In genomic region chr3:61805510-61806080, GRCh38 we compare ENCODE assay signal across 11 cellular contexts.
A peak's percentile ranks its signal among the peaks of the same experiment; 100 is the strongest.
DNase-seq lines count a peak whose midpoint lies in the region; ATAC-seq and TF ChIP-seq lines count a peak whose summit lies in the region.
"Had no signal": no experiment of that assay in that cellular context is flagged by ENCODE, and none has a peak within 500 bp of the region (broad histone marks: within the 10 kb centered on the region; RNA-seq: fewer than 3 reads in every experiment).

No MANE protein-coding gene starts in this region.

- no peak overlapping the region for H2BK15ac ChIP-seq in mesenchymal stem cell (ENCODE audit: low read depth, poor library complexity, severe bottlenecking)

- no peak overlapping the region for H4K8ac ChIP-seq in mesenchymal stem cell (ENCODE audit: low read length)

- 92% methylated on average over 1 of the region's 3 CpGs for WGBS in mesenchymal stem cell
- WGBS in suprapubic skin, result 69% methylated on average over 3 of the region's 3 CpGs

- no peaks in the 10 kb centered on the region for H3K27me3 ChIP-seq in ascending aorta
- no peaks in the 10 kb centered on the region for H3K27me3 ChIP-seq in mesenchymal stem cell (ENCODE audit: control insufficient read depth in 1 of 2, insufficient read depth in 1 of 2, low read length in 2 of 2)
- no peaks in the 10 kb centered on the region for H3K27me3 ChIP-seq in suprapubic skin
- H3K27me3 ChIP-seq in HAP-1 (ENCODE audit: low read depth), result no peaks in the 10 kb centered on the region

- H2AK5ac ChIP-seq in mesenchymal stem cell (ENCODE audit: low read length, severe bottlenecking), result no peak overlapping the region

- H3K23ac ChIP-seq in mesenchymal stem cell (ENCODE audit: low read length in 2 of 2), result no peak overlapping the region

- no peak overlapping the region for H2BK12ac ChIP-seq in mesenchymal stem cell (ENCODE audit: low read length in 2 of 2)

- no peak for TF ChIP-seq EP300 in suprapubic skin (IDR thresholded peaks at IDR 0.05)

- peaks cover 15 to 57% of the 10 kb centered on the region in 2 donors for H3K4me1 ChIP-seq in ascending aorta
- H3K4me1 ChIP-seq in mesenchymal stem cell (ENCODE audit: control insufficient read depth, insufficient read depth, low read depth, low read length), result no peaks in the 10 kb centered on the region
- peaks cover 39% of the 10 kb centered on the region for H3K4me1 ChIP-seq in suprapubic skin
- peaks cover 53% of the 10 kb centered on the region for H3K4me1 ChIP-seq in HAP-1

- H3K4ac ChIP-seq in mesenchymal stem cell (ENCODE audit: low read depth in 1 of 2, low read length in 2 of 2), result no peak overlapping the region

- H3K18ac ChIP-seq in mesenchymal stem cell (ENCODE audit: low read depth in 1 of 2, low read length in 2 of 2), result no peak overlapping the region

- no peak overlapping the region for H3K14ac ChIP-seq in mesenchymal stem cell (ENCODE audit: low read length in 2 of 2)

- H3K36me3 ChIP-seq in ascending aorta (no peaks in the 10 kb centered on the region), mesenchymal stem cell (ENCODE audit: control insufficient read depth in 1 of 2, insufficient read depth in 2 of 2, low read depth in 1 of 2, low read length in 2 of 2) (peaks cover 0 to 3% of the 10 kb centered on the region in 2 experiments), suprapubic skin (no peaks in the 10 kb centered on the region), HAP-1 (replicated peaks) (no peaks in the 10 kb centered on the region)

- H3K4me3 ChIP-seq in ascending aorta (no peak overlapping the region), mesenchymal stem cell (ENCODE audit: insufficient read depth in 1 of 2, low read depth in 1 of 2, low read length in 2 of 2) (no peak overlapping the region), suprapubic skin (no peak overlapping the region), HAP-1 (no peak overlapping the region)

- in situ Hi-C loops in HAP-1 (cut with MboI; ENCODE audit: low sequenced_read_pairs), result no loop called here

- DNase-seq in M059J (ENCODE audit: low read depth) (peak; percentile 20), ascending aorta (ENCODE audit: low spot score in 2 of 2) (no peak), mesenchymal stem cell (no peak), suprapubic skin (ENCODE audit: low spot score in 2 of 2) (no peak), islet precursor cell (no peak), HAP-1 (ENCODE audit: low spot score in 2 of 2) (no peak)
- DNase-seq: activated CD8-positive, alpha-beta memory T cell treated with anti-CD3 and anti-CD28 coated beads, Interleukin-2, amount 50 U/mL, for 4 hours; T-cell had no signal

- ATAC-seq in GM18873 (IDR thresholded peaks at IDR 0.05; ENCODE audit: low FRiP score, unreplicated experiment), result no peak
- ATAC-seq: Panc1, T-cell had no signal

- no peak for TF ChIP-seq POLR2A in suprapubic skin (IDR thresholded peaks at IDR 0.05)

- no peak overlapping the region for H4K91ac ChIP-seq in mesenchymal stem cell (ENCODE audit: low read length)

- H3K79me1 ChIP-seq in mesenchymal stem cell (replicated peaks; ENCODE audit: low read length, poor library complexity, severe bottlenecking), result peaks cover 25% of the 10 kb centered on the region

- peak overlapping the region; percentile 55 for H3K9ac ChIP-seq in mesenchymal stem cell (ENCODE audit: low read length)

- no peak overlapping the region for H2BK120ac ChIP-seq in mesenchymal stem cell (ENCODE audit: low read depth, low read length)

- H3K9me3 ChIP-seq in ascending aorta, result no peaks in the 10 kb centered on the region
- no peaks in the 10 kb centered on the region for H3K9me3 ChIP-seq in mesenchymal stem cell (ENCODE audit: control insufficient read depth, low read length)
- H3K9me3 ChIP-seq in suprapubic skin, result no peaks in the 10 kb centered on the region
- no peaks in the 10 kb centered on the region for H3K9me3 ChIP-seq in HAP-1

- TF ChIP-seq CTCF in ascending aorta (IDR thresholded peaks at IDR 0.05), result no peak
- no peak for TF ChIP-seq CTCF in suprapubic skin (IDR thresholded peaks at IDR 0.05)

- H3K4me2 ChIP-seq in mesenchymal stem cell (ENCODE audit: low read length, poor library complexity, severe bottlenecking), result no peak overlapping the region

- H2AFZ ChIP-seq in mesenchymal stem cell (ENCODE audit: low read depth, low read length), result no peak overlapping the region

- no peak overlapping the region for H2BK5ac ChIP-seq in mesenchymal stem cell (ENCODE audit: low read depth, low read length, poor library complexity, severe bottlenecking)

- intact Hi-C loops in ascending aorta (cut with DNase I), result no loop called here

- H3K27ac ChIP-seq in ascending aorta (peak overlapping the region; percentile 63 to 66), mesenchymal stem cell (ENCODE audit: low read length, poor library complexity, severe bottlenecking) (no peak overlapping the region), suprapubic skin (peak overlapping the region; percentile 48)
- H3K27ac ChIP-seq: epithelial cell of prostate had no signal
